ENCODE assay signal across 8 cellular contexts in the genomic region with DNA sequence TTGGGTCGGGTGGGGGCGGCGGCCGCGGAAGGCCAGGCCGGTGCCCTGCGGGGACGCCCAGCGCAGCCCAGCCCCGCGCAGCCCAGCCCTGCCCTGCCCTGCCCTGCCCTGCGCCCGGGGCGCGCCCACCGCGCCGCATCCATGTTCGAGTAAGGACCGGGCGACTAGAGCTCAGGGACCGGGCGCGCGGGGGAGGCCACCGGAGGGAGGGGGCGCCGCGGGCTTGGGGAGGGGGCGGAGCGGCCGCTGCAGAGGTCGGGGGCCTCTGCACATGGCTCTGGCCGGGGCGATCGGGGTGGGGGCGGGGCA. TPM values are rescaled to one million over a fixed set of nuclear protein-coding genes. Genes with fewer than 3 reads are reported as not detected.
DNase-seq lines count a peak whose midpoint lies in the region; ATAC-seq and TF ChIP-seq lines count a peak whose summit lies in the region.

No MANE protein-coding gene starts in this region.

- no peaks in the 10 kb centered on the region for H3K27me3 ChIP-seq in HUES64 (ENCODE audit: insufficient read depth, low read length)
- no peaks in the 10 kb centered on the region for H3K27me3 ChIP-seq in colonic mucosa

- intact Hi-C loops in colonic mucosa (cut with DNase I), result no loop called here

- H3K9me3 ChIP-seq in HUES64 (ENCODE audit: insufficient read depth, low read depth, low read length) (no peaks in the 10 kb centered on the region), colonic mucosa (no peaks in the 10 kb centered on the region)

- H3K27ac Mint-ChIP-seq in natural killer cell treated with Interleukin-12 subunit alpha and Interleukin-12 subunit beta and Interleukin-15 and Interleukin-18, amount 100 ng/mL, for 72 hours, result peak overlapping the region; percentile 76 to 77

- no peaks in the 10 kb centered on the region for H3K27me3 Mint-ChIP-seq in natural killer cell treated with Interleukin-12 subunit alpha and Interleukin-12 subunit beta and Interleukin-15 and Interleukin-18, amount 100 ng/mL, for 72 hours

- ATAC-seq in natural killer cell treated with Interleukin-12 subunit alpha and Interleukin-12 subunit beta and Interleukin-15 and Interleukin-18, amount 100 ng/mL, for 72 hours, result no peak
- ATAC-seq in GM19463 (IDR thresholded peaks at IDR 0.05; ENCODE audit: unreplicated experiment), result no peak

- H3K9me3 Mint-ChIP-seq in natural killer cell treated with Interleukin-12 subunit alpha and Interleukin-12 subunit beta and Interleukin-15 and Interleukin-18, amount 100 ng/mL, for 72 hours, result no peaks in the 10 kb centered on the region

- peaks cover 23% of the 10 kb centered on the region for H3K36me3 ChIP-seq in HUES64 (ENCODE audit: insufficient read depth, low read length)
- H3K36me3 ChIP-seq in colonic mucosa, result no peaks in the 10 kb centered on the region

- peak overlapping the region; percentile 89 for H3K4me3 Mint-ChIP-seq in natural killer cell treated with Interleukin-12 subunit alpha and Interleukin-12 subunit beta and Interleukin-15 and Interleukin-18, amount 100 ng/mL, for 72 hours

- H3K27ac ChIP-seq in HUES64 (ENCODE audit: low read depth, low read length) (peak overlapping the region; percentile 97; the same call in 1 of the 2 replicates), colonic mucosa (peak overlapping the region; percentile 96)

- H3K9ac ChIP-seq in HUES64 (ENCODE audit: low read depth, low read length), result peak overlapping the region; percentile 85
- peak overlapping the region; percentile 91 to 95 for H3K9ac ChIP-seq in colonic mucosa (ENCODE audit: low read depth in 2 of 2, low read length in 2 of 2)

- DNase-seq in AG10803 (ENCODE audit: low read depth) (no peak), colonic mucosa (no peak), SKM-1 (lab: John Stamatoyannopoulos, UW; ENCODE audit: unreplicated experiment) (no peak), amniotic stem cell (lab: John Stamatoyannopoulos, UW) (no peak), hypothalamus (lab: John Stamatoyannopoulos, UW) (no peak)
- no peak for DNase-seq in natural killer cell treated with Interleukin-12 subunit alpha and Interleukin-12 subunit beta and Interleukin-15 and Interleukin-18, amount 100 ng/mL, for 72 hours (ENCODE audit: low spot score)

- peaks cover 45 to 56% of the 10 kb centered on the region in 2 donors for H3K4me1 Mint-ChIP-seq in natural killer cell treated with Interleukin-12 subunit alpha and Interleukin-12 subunit beta and Interleukin-15 and Interleukin-18, amount 100 ng/mL, for 72 hours (ENCODE audit: low read depth in 2 of 2)

- WGBS in HUES64, result under 1% methylated on average over 37 of the region's 37 CpGs

- H3K4me1 ChIP-seq in HUES64 (ENCODE audit: insufficient read depth, low read length) (peaks cover 44% of the 10 kb centered on the region), colonic mucosa (peaks cover 14% of the 10 kb centered on the region)

- TF ChIP-seq CTCF in AG10803 (conservative IDR thresholded peaks at IDR 0.05; ENCODE audit: low read length) (no peak), colonic mucosa (IDR thresholded peaks at IDR 0.05) (no peak)

- H3K4me3 ChIP-seq in AG10803 (ENCODE audit: low read length) (peak overlapping the region; percentile 74), HUES64 (ENCODE audit: low read length) (peak overlapping the region; percentile 84), colonic mucosa (peak overlapping the region; percentile 79)

- peaks cover 6% of the 10 kb centered on the region for H3K36me3 Mint-ChIP-seq in natural killer cell treated with Interleukin-12 subunit alpha and Interleukin-12 subunit beta and Interleukin-15 and Interleukin-18, amount 100 ng/mL, for 72 hours

RNA-seq across cellular contexts. Expression of a gene that starts 0.2 kb away (rescaled TPM):
- polyA plus RNA-seq in HUES64 (2013, experiment 1 of 2), result 86.1 TPM
- polyA plus RNA-seq in HUES64 (2013, experiment 2 of 2), result 110 TPM
- 10 to 100 TPM; 26.3 to 31.0 TPM for total RNA-seq in colonic mucosa
- 100 to 1,000 TPM in 1 of 2 donors, 10 to 100 TPM in 1; 57.8 to 106 TPM for total RNA-seq in natural killer cell treated with Interleukin-12 subunit alpha and Interleukin-12 subunit beta and Interleukin-15 and Interleukin-18, amount 100 ng/mL, for 72 hours

RNA-seq across cellular contexts. Expression of a gene that starts 30.0 kb away (rescaled TPM):
- 1.9 TPM for polyA plus RNA-seq in HUES64 (2013, experiment 1 of 2)
- polyA plus RNA-seq in HUES64 (2013, experiment 2 of 2), result 1.8 TPM
- 1 to 10 TPM; 1.8 to 2.1 TPM for total RNA-seq in colonic mucosa
- under 1 TPM; 0.52 to 0.95 TPM for total RNA-seq in natural killer cell treated with Interleukin-12 subunit alpha and Interleukin-12 subunit beta and Interleukin-15 and Interleukin-18, amount 100 ng/mL, for 72 hours

RNA-seq across cellular contexts. Expression of a gene that starts 36.3 kb away (rescaled TPM):
- polyA plus RNA-seq in HUES64 (2013, experiment 1 of 2), result 3.5 TPM
- 3.7 TPM for polyA plus RNA-seq in HUES64 (2013, experiment 2 of 2)
- total RNA-seq in colonic mucosa, result 1 to 10 TPM; 6.7 to 8.1 TPM
- 1 to 10 TPM; 7.7 to 8.2 TPM for total RNA-seq in natural killer cell treated with Interleukin-12 subunit alpha and Interleukin-12 subunit beta and Interleukin-15 and Interleukin-18, amount 100 ng/mL, for 72 hours

RNA-seq across cellular contexts. Expression of a gene that starts 41.2 kb away (rescaled TPM):
- 3.2 TPM for polyA plus RNA-seq in HUES64 (2013, experiment 1 of 2)
- 6.3 TPM for polyA plus RNA-seq in HUES64 (2013, experiment 2 of 2)
- total RNA-seq in colonic mucosa, result 1 to 10 TPM in 1 of 2 donors, under 1 TPM in 1; 0.27 to 1.0 TPM
- total RNA-seq in natural killer cell treated with Interleukin-12 subunit alpha and Interleukin-12 subunit beta and Interleukin-15 and Interleukin-18, amount 100 ng/mL, for 72 hours, result under 1 TPM in 1 of 2 donors, not detected in 1; 0.31 TPM
